Comparison of ENCODE assay signal across 23 cellular contexts in the genomic region with DNA sequence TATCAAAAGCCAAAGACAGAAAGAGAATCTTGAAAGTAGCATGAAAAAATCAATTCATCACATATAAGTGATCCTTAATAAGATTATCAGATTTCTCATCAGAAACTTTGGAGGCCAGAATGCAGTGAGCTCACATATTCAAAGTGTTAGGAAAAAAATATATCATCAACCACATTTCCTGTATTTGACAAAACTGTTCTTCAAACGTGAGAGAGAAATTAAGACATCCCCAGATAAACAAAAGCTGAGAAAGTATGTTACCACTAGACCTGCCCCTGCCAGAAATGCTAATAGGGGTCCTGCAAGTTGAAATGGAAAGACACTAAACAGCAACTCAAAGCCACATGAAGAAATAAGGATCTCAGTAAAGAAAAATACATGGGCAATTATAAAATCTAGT. TPM values are rescaled to one million over a fixed set of nuclear protein-coding genes. Genes with fewer than 3 reads are reported as not detected.
A peak's percentile ranks its signal among the peaks of the same experiment; 100 is the strongest.
DNase-seq lines count a peak whose midpoint lies in the region; ATAC-seq and TF ChIP-seq lines count a peak whose summit lies in the region.
"Had no signal": no experiment of that assay in that cellular context is flagged by ENCODE, and none has a peak within 500 bp of the region (broad histone marks: within the 10 kb centered on the region; RNA-seq: fewer than 3 reads in every experiment).

No MANE protein-coding gene starts in this region.

- H3K9me3 Mint-ChIP-seq in activated T-cell treated with anti-CD3 and anti-CD28 coated beads, Interleukin-2, amount 50 U/mL, for 72 hours = peaks cover 2 to 7% of the 10 kb centered on the region in 2 donors
- H3K9me3 Mint-ChIP-seq in stimulated activated naive CD8-positive, alpha-beta T cell treated with anti-CD3 and anti-CD28 coated beads, Interleukin-15, Interleukin-2, amounts not matched to agents 100 ng/mL and 50 ng/mL, for 24 hours = peaks cover 8% of the 10 kb centered on the region

- H3K27me3 ChIP-seq in OCI-LY1 (ENCODE audit: insufficient read depth, low read length) = no peaks in the 10 kb centered on the region
- no peaks in the 10 kb centered on the region for H3K27me3 ChIP-seq in lower lobe of right lung (ENCODE audit: low read depth)
- no peaks in the 10 kb centered on the region for H3K27me3 ChIP-seq in mesendoderm (ENCODE audit: insufficient read depth, low read length, poor library complexity)
- H3K27me3 ChIP-seq: BLaER1 treated with 17β-estradiol and CSF1 and Interleukin-3, amounts not matched to agents 10 nM and 100 nM; foreskin keratinocyte; hepatocyte; testis had no signal

- H3K9me3 ChIP-seq in OCI-LY1 (ENCODE audit: low read length) (peaks cover 5% of the 10 kb centered on the region; the same call in 1 of the 2 replicates), lower lobe of right lung (peaks cover 7% of the 10 kb centered on the region)
- H3K9me3 ChIP-seq: testis had no signal

- H3K4ac ChIP-seq in mesendoderm (ENCODE audit: low read depth, low read length) = no peak overlapping the region

- no peak overlapping the region for H2BK15ac ChIP-seq in mesendoderm (replicated peaks; ENCODE audit: low read depth)

- no peak overlapping the region for H2BK5ac ChIP-seq in mesendoderm (ENCODE audit: low read length)

- TF ChIP-seq CTCF in OCI-LY1 (IDR thresholded peaks at IDR 0.05; ENCODE audit: low read length) (no peak), lower lobe of right lung (IDR thresholded peaks at IDR 0.05) (no peak)

- H3K27me3 Mint-ChIP-seq in activated T-cell treated with anti-CD3 and anti-CD28 coated beads, Interleukin-2, amount 50 U/mL, for 72 hours (ENCODE audit: low read depth) = no peaks in the 10 kb centered on the region
- H3K27me3 Mint-ChIP-seq in stimulated activated naive CD8-positive, alpha-beta T cell treated with anti-CD3 and anti-CD28 coated beads, Interleukin-15, Interleukin-2, amounts not matched to agents 100 ng/mL and 50 ng/mL, for 24 hours = no peaks in the 10 kb centered on the region
- H3K27me3 Mint-ChIP-seq: activated CD4-positive, alpha-beta T cell treated with anti-CD3 and anti-CD28 coated beads, Interleukin-2, amount 10 ng/mL, durations not matched to agents 7 days and 5 days; brain had no signal

- no peak overlapping the region for H4K5ac ChIP-seq in mesendoderm (ENCODE audit: low read length)

- no peaks in the 10 kb centered on the region for H3K9me2 ChIP-seq in OCI-LY1 (ENCODE audit: low read depth, low read length)

- peak overlapping the region; percentile 79 for H3K27ac Mint-ChIP-seq in activated T-cell treated with anti-CD3 and anti-CD28 coated beads, Interleukin-2, amount 50 U/mL, for 72 hours
- H3K27ac Mint-ChIP-seq in stimulated activated naive CD8-positive, alpha-beta T cell treated with anti-CD3 and anti-CD28 coated beads, Interleukin-15, Interleukin-2, amounts not matched to agents 100 ng/mL and 50 ng/mL, for 24 hours = peak overlapping the region; percentile 20
- H3K27ac Mint-ChIP-seq: activated CD4-positive, alpha-beta T cell treated with anti-CD3 and anti-CD28 coated beads, Interleukin-2, amount 10 ng/mL, durations not matched to agents 7 days and 5 days; brain had no signal

- intact Hi-C loops in lower lobe of right lung (cut with DNase I) = no loop called here

- H3K23ac ChIP-seq in mesendoderm (ENCODE audit: low read length) = no peak overlapping the region

- H2BK120ac ChIP-seq in mesendoderm (ENCODE audit: low read depth, low read length) = no peak overlapping the region

- WGBS in mesendoderm (ENCODE audit: extremely low coverage, insufficient coverage, low lambda C conversion rate) = no CpG with 5 or more reads among the region's 1 CpG

- no peak overlapping the region for H3K18ac ChIP-seq in mesendoderm (ENCODE audit: low read length)

- H3K4me3 ChIP-seq in OCI-LY1 (ENCODE audit: low read depth, low read length, poor library complexity, severe bottlenecking) (no peak overlapping the region), lower lobe of right lung (no peak overlapping the region), mesendoderm (ENCODE audit: low read length) (no peak overlapping the region)
- H3K4me3 ChIP-seq: BLaER1 treated with 17β-estradiol and CSF1 and Interleukin-3, amounts not matched to agents 10 nM and 100 nM; hepatocyte; smooth muscle cell; testis had no signal

- H4K20me1 ChIP-seq in OCI-LY1 (ENCODE audit: insufficient read depth, low read length) = no peaks in the 10 kb centered on the region
- H4K20me1 ChIP-seq: BLaER1 treated with 17β-estradiol and CSF1 and Interleukin-3, amounts not matched to agents 10 nM and 100 nM had no signal

- no peak overlapping the region for H2AK5ac ChIP-seq in mesendoderm (ENCODE audit: low read length)

- DNase-seq in activated T-cell treated with anti-CD3 and anti-CD28 coated beads, Interleukin-2, amount 50 U/mL, for 72 hours = no peak
- DNase-seq in activated T-cell treated with anti-CD3 and anti-CD28 coated beads, Interleukin-2, amount 50 U/mL, for 1 hour = no peak
- peak; percentile 7 for DNase-seq in central memory CD4-positive, alpha-beta T cell
- DNase-seq in lower lobe of right lung (no peak), mesendoderm (no peak)
- DNase-seq: ACHN; activated CD4-positive, alpha-beta T cell treated with anti-CD3 and anti-CD28 coated beads, Interleukin-2, amount 10 ng/mL, durations not matched to agents 7 days and 5 days; effector CD4-positive, alpha-beta T cell; foreskin keratinocyte; NCI-H1092; NCI-H187; NCI-H526 treated with DMSO at 0.1 percent for 48 hours; RPMI8226; testis had no signal

- H3K79me2 ChIP-seq in OCI-LY1 (ENCODE audit: insufficient read depth, low read length) (no peaks in the 10 kb centered on the region), mesendoderm (ENCODE audit: control insufficient read depth, insufficient read depth, low read length) (no peaks in the 10 kb centered on the region)
- H3K79me2 ChIP-seq: hepatocyte had no signal

- H3K4me1 Mint-ChIP-seq in activated T-cell treated with anti-CD3 and anti-CD28 coated beads, Interleukin-2, amount 50 U/mL, for 72 hours (ENCODE audit: low read depth) = peaks cover 39% of the 10 kb centered on the region
- peaks cover 30% of the 10 kb centered on the region for H3K4me1 Mint-ChIP-seq in stimulated activated naive CD8-positive, alpha-beta T cell treated with anti-CD3 and anti-CD28 coated beads, Interleukin-15, Interleukin-2, amounts not matched to agents 100 ng/mL and 50 ng/mL, for 24 hours (ENCODE audit: low read depth)
- H3K4me1 Mint-ChIP-seq: brain had no signal

- H3F3A ChIP-seq in OCI-LY1 (ENCODE audit: insufficient read depth, low read length) = peaks cover 14% of the 10 kb centered on the region

- H3K27ac ChIP-seq in OCI-LY1 (ENCODE audit: low read depth, low read length, poor library complexity, severe bottlenecking) (peak overlapping the region; percentile 76), lower lobe of right lung (no peak overlapping the region), mesendoderm (ENCODE audit: low read depth, low read length) (no peak overlapping the region)
- H3K27ac ChIP-seq: BLaER1 treated with 17β-estradiol and CSF1 and Interleukin-3, amounts not matched to agents 10 nM and 100 nM; foreskin keratinocyte; hepatocyte; HL-60; testis had no signal

- peaks cover 56% of the 10 kb centered on the region for H3K36me3 ChIP-seq in OCI-LY1 (ENCODE audit: insufficient read depth, low read length)
- peaks cover 15% of the 10 kb centered on the region for H3K36me3 ChIP-seq in lower lobe of right lung
- no peaks in the 10 kb centered on the region for H3K36me3 ChIP-seq in mesendoderm (ENCODE audit: control insufficient read depth, insufficient read depth, low read length)

- H3K4me2 ChIP-seq in OCI-LY1 (ENCODE audit: low read length) (peak overlapping the region; percentile 8; the same call in 1 of the 2 replicates), mesendoderm (ENCODE audit: low read length) (no peak overlapping the region)
- H3K4me2 ChIP-seq: BLaER1 treated with 17β-estradiol and CSF1 and Interleukin-3, amounts not matched to agents 10 nM and 100 nM; hepatocyte; smooth muscle cell had no signal

- H3K4me1 ChIP-seq in OCI-LY1 (ENCODE audit: insufficient read depth, low read length, severe bottlenecking) (peaks cover 40% of the 10 kb centered on the region), lower lobe of right lung (no peaks in the 10 kb centered on the region), mesendoderm (ENCODE audit: control insufficient read depth, low read depth, low read length) (no peaks in the 10 kb centered on the region)
- H3K4me1 ChIP-seq: foreskin keratinocyte, testis had no signal

- no peak overlapping the region for H2AFZ ChIP-seq in OCI-LY1 (ENCODE audit: low read length)
- H2AFZ ChIP-seq: hepatocyte had no signal

- ATAC-seq in activated T-cell treated with anti-CD3 and anti-CD28 coated beads, Interleukin-2, amount 50 U/mL, for 72 hours (replicated peaks in 1 of 2) = no peak
- no peak for ATAC-seq in lower lobe of right lung
- ATAC-seq in GM18519 (IDR thresholded peaks at IDR 0.05; ENCODE audit: low FRiP score, unreplicated experiment) = no peak
- ATAC-seq: foreskin keratinocyte, HCT116 had no signal

- peaks cover 8 to 15% of the 10 kb centered on the region in 2 donors for H3K36me3 Mint-ChIP-seq in activated T-cell treated with anti-CD3 and anti-CD28 coated beads, Interleukin-2, amount 50 U/mL, for 72 hours (ENCODE audit: insufficient read depth in 2 of 2)
- peaks cover 48% of the 10 kb centered on the region for H3K36me3 Mint-ChIP-seq in stimulated activated naive CD8-positive, alpha-beta T cell treated with anti-CD3 and anti-CD28 coated beads, Interleukin-15, Interleukin-2, amounts not matched to agents 100 ng/mL and 50 ng/mL, for 24 hours (ENCODE audit: low read depth)

- no peak overlapping the region for H3K56ac ChIP-seq in mesendoderm (ENCODE audit: low read length)

- no peak overlapping the region for H4K8ac ChIP-seq in mesendoderm (ENCODE audit: low read depth, low read length)

- no peak overlapping the region for H3K9ac ChIP-seq in OCI-LY1 (ENCODE audit: low read length)
- H3K9ac ChIP-seq in mesendoderm (ENCODE audit: low read length) = no peak overlapping the region
- H3K9ac ChIP-seq: BLaER1 treated with 17β-estradiol and CSF1 and Interleukin-3, amounts not matched to agents 10 nM and 100 nM had no signal

- no peaks in the 10 kb centered on the region for H3K79me1 ChIP-seq in mesendoderm (ENCODE audit: low read length)

- H3K4me3 Mint-ChIP-seq in activated T-cell treated with anti-CD3 and anti-CD28 coated beads, Interleukin-2, amount 50 U/mL, for 72 hours = peak overlapping the region in 1 of 2 donors; percentile 25
- H3K4me3 Mint-ChIP-seq in stimulated activated naive CD8-positive, alpha-beta T cell treated with anti-CD3 and anti-CD28 coated beads, Interleukin-15, Interleukin-2, amounts not matched to agents 100 ng/mL and 50 ng/mL, for 24 hours = peak overlapping the region; percentile 46
- H3K4me3 Mint-ChIP-seq: activated CD4-positive, alpha-beta T cell treated with anti-CD3 and anti-CD28 coated beads, Interleukin-2, amount 10 ng/mL, durations not matched to agents 7 days and 5 days; brain had no signal

RNA-seq across cellular contexts. Expression of a gene that starts 29.9 kb away (rescaled TPM):
- 1 to 10 TPM; 1.8 to 3.3 TPM for total RNA-seq in activated T-cell treated with anti-CD3 and anti-CD28 coated beads, Interleukin-2, amount 50 U/mL, for 72 hours
- total RNA-seq in lower lobe of right lung = 13.5 TPM
- polyA plus RNA-seq in mesendoderm (2013, experiment 1 of 2) = 0.46 TPM
- 0.43 TPM for polyA plus RNA-seq in mesendoderm (2013, experiment 2 of 2)
